In genomic region chr3:58568572-58569286, GRCh38 we compare ENCODE assay signal across 8 cellular contexts. TPM values are rescaled to one million over a fixed set of nuclear protein-coding genes. Genes with fewer than 3 reads are reported as not detected.
DNase-seq lines count a peak whose midpoint lies in the region; ATAC-seq and TF ChIP-seq lines count a peak whose summit lies in the region.

No MANE protein-coding gene starts in this region.

- no peaks in the 10 kb centered on the region for H3K9me3 ChIP-seq in left lung

- DNase-seq in AML-193 (lab: John Stamatoyannopoulos, UW) = peak; percentile 57 to 59
- peak; percentile 35 for DNase-seq in GM19240 (ENCODE audit: insufficient read length, low spot score)
- peak; percentile 43 for DNase-seq in NCI-H2107 (lab: John Stamatoyannopoulos, UW)
- peak; percentile 47 to 70 for DNase-seq in activated CD4-positive, alpha-beta T cell treated with anti-CD3 and anti-CD28 coated beads for 4 hours
- DNase-seq in choroid plexus epithelial cell (ENCODE audit: low read depth) = peak; percentile 81
- peak; percentile 70 to 90 for DNase-seq in left lung
- DNase-seq in stimulated activated CD4-positive, alpha-beta T cell treated with anti-CD3 and anti-CD28 coated beads, Interleukin-4, amount 100 ng/mL, for 48 hours (ENCODE audit: low read depth in 2 of 2) = peak; percentile 64 to 83

- peaks cover 2 to 28% of the 10 kb centered on the region in 2 donors for H3K4me1 ChIP-seq in left lung

- ATAC-seq in left lung = peak; percentile 89
- ATAC-seq in GM19455 (IDR thresholded peaks at IDR 0.05; ENCODE audit: unreplicated experiment) = no peak

- TF ChIP-seq CTCF in choroid plexus epithelial cell (conservative IDR thresholded peaks at IDR 0.05; ENCODE audit: low read depth, low read length) (peak; percentile 92), left lung (IDR thresholded peaks at IDR 0.05) (peak; percentile 78 to 95)

- intact Hi-C loops in left lung (cut with DNase I) = no loop called here

- H3K27me3 ChIP-seq in left lung = no peaks in the 10 kb centered on the region

- H3K4me3 ChIP-seq in choroid plexus epithelial cell (ENCODE audit: low read depth, low read length) = no peak overlapping the region
- no peak overlapping the region for H3K4me3 ChIP-seq in left lung

- no peak overlapping the region for H3K27ac ChIP-seq in left lung

- peaks cover 0 to 29% of the 10 kb centered on the region in 2 donors for H3K36me3 ChIP-seq in left lung

RNA-seq across cellular contexts. Expression of gene FAM107A, which starts 8.5 kb away (rescaled TPM):
- 10 to 100 TPM in 1 of 2 donors, 1 to 10 TPM in 1; 9.2 to 46.5 TPM for total RNA-seq in left lung

RNA-seq across cellular contexts. Expression of gene ACOX2, which starts 31.7 kb away (rescaled TPM):
- total RNA-seq in left lung = 10 to 100 TPM in 1 of 2 donors, 1 to 10 TPM in 1; 9.8 to 31.0 TPM
